ENCODE assay signal across 8 cellular contexts in genomic region chr12:79927772-79928474, GRCh38. TPM values are rescaled to one million over a fixed set of nuclear protein-coding genes. Genes with fewer than 3 reads are reported as not detected.
DNase-seq lines count a peak whose midpoint lies in the region; ATAC-seq and TF ChIP-seq lines count a peak whose summit lies in the region.

No MANE protein-coding gene starts in this region.

- H3K27me3 Mint-ChIP-seq in MCF 10A (ENCODE audit: insufficient read depth, unreplicated experiment): no peaks in the 10 kb centered on the region

- H3K4me1 Mint-ChIP-seq in MCF 10A (ENCODE audit: insufficient read depth, unreplicated experiment): peaks cover 12% of the 10 kb centered on the region

- DNase-seq in MCF 10A (ENCODE audit: unreplicated experiment) (no peak), breast epithelium (ENCODE audit: low spot score in 2 of 2) (no peak), T follicular helper cell (ENCODE audit: low read depth) (peak; percentile 22), nucleus accumbens (lab: John Stamatoyannopoulos, UW) (no peak), A172 (ENCODE audit: low spot score) (no peak), SHP77 (lab: John Stamatoyannopoulos, UW) (no peak)
- DNase-seq in effector CD4-positive, alpha-beta T cell: peak; percentile 31

- CTCF ChIA-PET in MCF 10A (lab: Yijun Ruan, JAX): interaction anchor here (0.6 to 0.9 kb wide), 3 partner anchors 47 to 191 kb away, joined by 3 to 4 read pairs (median 3); no protein-coding TSS in a partner anchor

- H3K4me3 Mint-ChIP-seq in MCF 10A (ENCODE audit: unreplicated experiment): no peak overlapping the region

- peak; percentile 94 for ATAC-seq in HG02973 (IDR thresholded peaks at IDR 0.05; ENCODE audit: unreplicated experiment)

- no peaks in the 10 kb centered on the region for H3K36me3 ChIP-seq in breast epithelium

- H3K4me3 ChIP-seq in breast epithelium: no peak overlapping the region

- peak overlapping the region in 1 of 2 donors; percentile 40 for H3K27ac ChIP-seq in breast epithelium

- intact Hi-C loops in MCF 10A (cut with micrococcal nuclease): no loop called here
- intact Hi-C loops in breast epithelium (cut with DNase I; ENCODE audit: low total_unique reads): no loop called here

- H3K27ac Mint-ChIP-seq in MCF 10A (ENCODE audit: low read depth, unreplicated experiment): peak overlapping the region; percentile 68

- TF ChIP-seq CTCF in MCF 10A (IDR thresholded peaks at IDR 0.05; ENCODE audit: unreplicated experiment) (no peak), breast epithelium (IDR thresholded peaks at IDR 0.05) (no peak)

- no peaks in the 10 kb centered on the region for H3K4me1 ChIP-seq in breast epithelium

- TF ChIP-seq POLR2A in breast epithelium (IDR thresholded peaks at IDR 0.05): no peak

- POLR2A ChIA-PET in MCF 10A (lab: Yijun Ruan, JAX): interaction anchor here (0.9 kb wide), 1 partner anchor 13 kb away, joined by 3 read pairs; no protein-coding TSS in a partner anchor

- H3K27me3 ChIP-seq in breast epithelium: no peaks in the 10 kb centered on the region

- H3K9me3 ChIP-seq in breast epithelium: no peaks in the 10 kb centered on the region

- H3K36me3 Mint-ChIP-seq in MCF 10A (ENCODE audit: insufficient read depth, unreplicated experiment): no peaks in the 10 kb centered on the region

- BruUV-seq in MCF 10A (replicated peaks; lab: Mats Ljungman, UMichigan): no TSS peak

- H3K9me3 Mint-ChIP-seq in MCF 10A (ENCODE audit: unreplicated experiment): no peaks in the 10 kb centered on the region

RNA-seq across cellular contexts. Expression of gene PPP1R12A, which starts 7.0 kb away (rescaled TPM):
- 67.6 and 78.0 TPM in 2 replicates for total RNA-seq in MCF 10A (2022)
- total RNA-seq in breast epithelium: 100 to 1,000 TPM in 2 of 3 donors, 10 to 100 TPM in 1; 64.8 to 137 (median 134) TPM
- 59.9 and 65.0 TPM in 2 replicates for total RNA-seq in A172 (2014; rRNA removed; shearing (Covaris generic))

Comparison
In these comparisons a context has a peak if more than half of its experiments do, and no peak if none do; other contexts are left out.
1. DNase-seq: peak in T follicular helper cell (single experiment) and effector CD4-positive, alpha-beta T cell (single experiment); none in MCF 10A (single experiment), breast epithelium (0 of 2), nucleus accumbens (0 of 56), A172 (single experiment) and SHP77 (0 of 2).